14 cellular contexts compared by ENCODE assay signal in genomic region chr17:58002973-58003372, GRCh38. TPM values are rescaled to one million over a fixed set of nuclear protein-coding genes. Genes with fewer than 3 reads are reported as not detected.
A peak's percentile ranks its signal among the peaks of the same experiment; 100 is the strongest.
DNase-seq lines count a peak whose midpoint lies in the region; ATAC-seq and TF ChIP-seq lines count a peak whose summit lies in the region.
"Had no signal": no experiment of that assay in that cellular context is flagged by ENCODE, and none has a peak within 500 bp of the region (broad histone marks: within the 10 kb centered on the region; RNA-seq: fewer than 3 reads in every experiment).

No MANE protein-coding gene starts in this region.

- H3K36me3 Mint-ChIP-seq in CD4-positive, CD25-positive, alpha-beta regulatory T cell = peaks cover 37% of the 10 kb centered on the region
- peaks cover 57% of the 10 kb centered on the region for H3K36me3 Mint-ChIP-seq in activated T-helper 1 cell treated with anti-CD3 and anti-CD28 coated beads, Interleukin-12 subunit alpha, Interleukin-12 subunit beta, Interleukin-2, Interleukin-4 antibody, amounts not matched to agents 30 ng/mL and 10 ng/mL and 1 ng/mL, durations not matched to agents 14 hours and 24 hours and 36 hours (ENCODE audit: low read depth)
- H3K36me3 Mint-ChIP-seq in naive thymus-derived CD8-positive, alpha-beta T cell = peaks cover 21 to 59% (median 23%) of the 10 kb centered on the region in 3 donors

- peaks cover 7% of the 10 kb centered on the region for H3K27me3 Mint-ChIP-seq in CD4-positive, CD25-positive, alpha-beta regulatory T cell
- H3K27me3 Mint-ChIP-seq in activated T-helper 1 cell treated with anti-CD3 and anti-CD28 coated beads, Interleukin-12 subunit alpha, Interleukin-12 subunit beta, Interleukin-2, Interleukin-4 antibody, amounts not matched to agents 30 ng/mL and 10 ng/mL and 1 ng/mL, durations not matched to agents 14 hours and 24 hours and 36 hours (ENCODE audit: insufficient read depth) = no peaks in the 10 kb centered on the region
- peaks cover 0 to 4% (median 0%) of the 10 kb centered on the region in 5 donors for H3K27me3 Mint-ChIP-seq in naive thymus-derived CD8-positive, alpha-beta T cell

- peak overlapping the region in 1 of 3 donors; percentile 8 for H3K27ac Mint-ChIP-seq in CD4-positive, CD25-positive, alpha-beta regulatory T cell
- H3K27ac Mint-ChIP-seq in activated T-helper 1 cell treated with anti-CD3 and anti-CD28 coated beads, Interleukin-12 subunit alpha, Interleukin-12 subunit beta, Interleukin-2, Interleukin-4 antibody, amounts not matched to agents 30 ng/mL and 10 ng/mL and 1 ng/mL, durations not matched to agents 14 hours and 24 hours and 36 hours = peak overlapping the region; percentile 21
- H3K27ac Mint-ChIP-seq in naive thymus-derived CD8-positive, alpha-beta T cell = peak overlapping the region in 6 of 10 donors; percentile 6 to 78 (median 30)

- no peaks in the 10 kb centered on the region for H3K27me3 ChIP-seq in CD4-positive, CD25-positive, alpha-beta regulatory T cell (ENCODE audit: control insufficient read depth, insufficient read depth, low read length)

- intact Hi-C loops in activated T-helper 1 cell treated with anti-CD3 and anti-CD28 coated beads, Interleukin-12 subunit alpha, Interleukin-12 subunit beta, Interleukin-2, Interleukin-4 antibody, amounts not matched to agents 30 ng/mL and 10 ng/mL and 1 ng/mL, durations not matched to agents 14 hours and 24 hours and 36 hours (cut with micrococcal nuclease) = loop anchor here (1.0 to 10.0 kb wide), 2 partner anchors 8 to 1168 kb away; partner anchors contain the start of genes C17orf67 and DGKE

- no peak for TF ChIP-seq CTCF in HEK293 (tag by site-specific recombination; IDR thresholded peaks at IDR 0.05)

- H3K9me3 Mint-ChIP-seq in CD4-positive, CD25-positive, alpha-beta regulatory T cell = no peaks in the 10 kb centered on the region
- no peaks in the 10 kb centered on the region for H3K9me3 Mint-ChIP-seq in activated T-helper 1 cell treated with anti-CD3 and anti-CD28 coated beads, Interleukin-12 subunit alpha, Interleukin-12 subunit beta, Interleukin-2, Interleukin-4 antibody, amounts not matched to agents 30 ng/mL and 10 ng/mL and 1 ng/mL, durations not matched to agents 14 hours and 24 hours and 36 hours
- no peaks in the 10 kb centered on the region for H3K9me3 Mint-ChIP-seq in naive thymus-derived CD8-positive, alpha-beta T cell

- H3K4me1 Mint-ChIP-seq in CD4-positive, CD25-positive, alpha-beta regulatory T cell = peaks cover 29 to 78% (median 53%) of the 10 kb centered on the region in 4 donors
- peaks cover 69% of the 10 kb centered on the region for H3K4me1 Mint-ChIP-seq in activated T-helper 1 cell treated with anti-CD3 and anti-CD28 coated beads, Interleukin-12 subunit alpha, Interleukin-12 subunit beta, Interleukin-2, Interleukin-4 antibody, amounts not matched to agents 30 ng/mL and 10 ng/mL and 1 ng/mL, durations not matched to agents 14 hours and 24 hours and 36 hours (ENCODE audit: low read depth)
- peaks cover 23 to 72% (median 70%) of the 10 kb centered on the region in 4 donors for H3K4me1 Mint-ChIP-seq in naive thymus-derived CD8-positive, alpha-beta T cell

- peaks cover 47% of the 10 kb centered on the region for H3K36me3 ChIP-seq in CD4-positive, CD25-positive, alpha-beta regulatory T cell (ENCODE audit: control insufficient read depth, insufficient read depth, low read length)
- peaks cover 60 to 82% of the 10 kb centered on the region in 2 experiments for H3K36me3 ChIP-seq in HEK293 (ENCODE audit: control insufficient read depth in 2 of 2, insufficient read depth in 1 of 2, low read length in 2 of 2)

- peak overlapping the region in 3 of 4 donors; percentile 54 to 99 (median 78) for H3K4me3 Mint-ChIP-seq in CD4-positive, CD25-positive, alpha-beta regulatory T cell
- peak overlapping the region; percentile 37 for H3K4me3 Mint-ChIP-seq in activated T-helper 1 cell treated with anti-CD3 and anti-CD28 coated beads, Interleukin-12 subunit alpha, Interleukin-12 subunit beta, Interleukin-2, Interleukin-4 antibody, amounts not matched to agents 30 ng/mL and 10 ng/mL and 1 ng/mL, durations not matched to agents 14 hours and 24 hours and 36 hours
- peak overlapping the region in 3 of 10 donors; percentile 0 to 16 (median 9) for H3K4me3 Mint-ChIP-seq in naive thymus-derived CD8-positive, alpha-beta T cell

- peaks cover 44% of the 10 kb centered on the region for H3K4me1 ChIP-seq in CD4-positive, CD25-positive, alpha-beta regulatory T cell (ENCODE audit: control insufficient read depth, insufficient read depth, low read length, poor library complexity, severe bottlenecking)
- H3K4me1 ChIP-seq in HEK293 (ENCODE audit: control insufficient read depth, insufficient read depth, low read length) = peaks cover 22% of the 10 kb centered on the region

- POLR2A ChIA-PET in HEK293 (lab: Yijun Ruan, JAX) = interaction anchor here (1.4 kb wide), 1 partner anchor 80 kb away, joined by 5 read pairs; the partner anchor contains the start of gene DYNLL2
- POLR2A ChIA-PET in naive thymus-derived CD8-positive, alpha-beta T cell (lab: Charles Lee) = interaction anchor here (1.3 kb wide), 1 partner anchor 12 kb away, joined by 3 read pairs; no protein-coding TSS in a partner anchor

- no peak for ATAC-seq in CD4-positive, CD25-positive, alpha-beta regulatory T cell (ENCODE audit: low read depth in 2 of 2)
- ATAC-seq in naive thymus-derived CD8-positive, alpha-beta T cell = no peak
- ATAC-seq: mucosa of descending colon had no signal

- H3K4me3 ChIP-seq in CD4-positive, CD25-positive, alpha-beta regulatory T cell (ENCODE audit: low read depth, low read length) = peak overlapping the region; percentile 28
- no peak overlapping the region for H3K4me3 ChIP-seq in HEK293 (ENCODE audit: low read depth, low read length)
- H3K4me3 ChIP-seq: coronary artery, mucosa of descending colon had no signal

- CTCF ChIA-PET in HEK293 (lab: Yijun Ruan, JAX) = interaction anchor here (0.8 to 15.7 kb wide), 5 partner anchors 9 to 325 kb away, joined by 3 to 434 read pairs (median 5); partner anchors contain the start of gene MRPS23

- no peaks in the 10 kb centered on the region for H3K9me3 ChIP-seq in CD4-positive, CD25-positive, alpha-beta regulatory T cell (ENCODE audit: control insufficient read depth in 2 of 2, low read length in 2 of 2)
- no peaks in the 10 kb centered on the region for H3K9me3 ChIP-seq in HEK293 (ENCODE audit: control insufficient read depth, insufficient read depth, low read depth, low read length)
- H3K9me3 ChIP-seq: mucosa of descending colon had no signal

- no peak overlapping the region for H3K27ac ChIP-seq in CD4-positive, CD25-positive, alpha-beta regulatory T cell (ENCODE audit: insufficient read depth, low read length, poor library complexity, severe bottlenecking)
- H3K27ac ChIP-seq in HEK293 (ENCODE audit: extremely low read depth, low read depth, low read length) = 0 out of 2 replicates have a peak overlapping the region, but pooled peaks have one; percentile 24
- H3K27ac ChIP-seq: coronary artery had no signal

- no peak for DNase-seq in CD4-positive, CD25-positive, alpha-beta regulatory T cell
- no peak for DNase-seq in activated T-helper 1 cell treated with anti-CD3 and anti-CD28 coated beads, Interleukin-12 subunit alpha, Interleukin-12 subunit beta, Interleukin-2, Interleukin-4 antibody, amounts not matched to agents 30 ng/mL and 10 ng/mL and 1 ng/mL, durations not matched to agents 14 hours and 24 hours and 36 hours (ENCODE audit: low spot score)
- no peak for DNase-seq in naive thymus-derived CD8-positive, alpha-beta T cell
- no peak for DNase-seq in ureter (ENCODE audit: low spot score)
- DNase-seq in stimulated activated CD4-positive, alpha-beta T cell treated with anti-CD3 and anti-CD28 coated beads, Interleukin-4, amount 100 ng/mL, for 24 hours = no peak
- no peak for DNase-seq in stimulated activated naive CD4-positive, alpha-beta T cell (lab: John Stamatoyannopoulos, UW)
- DNase-seq: COR-L47; mucosa of descending colon; NCI-H1092 treated with DMSO at 0.1 percent for 48 hours; NCI-H524; SHP77 treated with DMSO at 0.1 percent for 48 hours; stimulated activated CD4-positive, alpha-beta T cell treated with anti-CD3 and anti-CD28 coated beads, Interleukin-4, amount 100 ng/mL, for 4 hours had no signal

TF ChIP-seq in HEK293, 187 proteins besides CTCF, POLR2A, EP300 and RAD21:
- TF ChIP-seq ZBTB48 (tag by site-specific recombination; IDR thresholded peaks at IDR 0.05) (no peak), ZFP41 (tag by site-specific recombination; IDR thresholded peaks at IDR 0.05; ENCODE audit: borderline replicate concordance) (no peak)

RNA-seq across cellular contexts. Expression of gene SRSF1, which starts 4.1 kb away (rescaled TPM):
- 114 TPM for total RNA-seq in CD4-positive, CD25-positive, alpha-beta regulatory T cell
- polyA plus RNA-seq in CD4-positive, CD25-positive, alpha-beta regulatory T cell = 10 to 100 TPM; 46.1 to 51.9 (median 49.7) TPM
- total RNA-seq in activated T-helper 1 cell treated with anti-CD3 and anti-CD28 coated beads, Interleukin-12 subunit alpha, Interleukin-12 subunit beta, Interleukin-2, Interleukin-4 antibody, amounts not matched to agents 30 ng/mL and 10 ng/mL and 1 ng/mL, durations not matched to agents 14 hours and 24 hours and 36 hours = 491 and 498 TPM in 2 replicates
- 100 to 1,000 TPM; 213 to 256 TPM for total RNA-seq in naive thymus-derived CD8-positive, alpha-beta T cell
- polyA plus RNA-seq in naive thymus-derived CD8-positive, alpha-beta T cell = 10 to 100 TPM; 43.5 to 51.6 (median 45.4) TPM
- 205 TPM for total RNA-seq in ureter

RNA-seq across cellular contexts. Expression of gene VEZF1, which starts 14.9 kb away (rescaled TPM):
- total RNA-seq in CD4-positive, CD25-positive, alpha-beta regulatory T cell = 50.9 TPM
- 10 to 100 TPM; 44.6 to 51.3 (median 48.1) TPM for polyA plus RNA-seq in CD4-positive, CD25-positive, alpha-beta regulatory T cell
- total RNA-seq in activated T-helper 1 cell treated with anti-CD3 and anti-CD28 coated beads, Interleukin-12 subunit alpha, Interleukin-12 subunit beta, Interleukin-2, Interleukin-4 antibody, amounts not matched to agents 30 ng/mL and 10 ng/mL and 1 ng/mL, durations not matched to agents 14 hours and 24 hours and 36 hours = 37.7 and 41.2 TPM in 2 replicates
- total RNA-seq in naive thymus-derived CD8-positive, alpha-beta T cell = 10 to 100 TPM; 91.6 to 92.8 TPM
- polyA plus RNA-seq in naive thymus-derived CD8-positive, alpha-beta T cell = 10 to 100 TPM; 41.1 to 48.9 (median 42.1) TPM
- total RNA-seq in ureter = 75.6 TPM

RNA-seq across cellular contexts. Expression of gene CUEDC1, which starts 47.8 kb away (rescaled TPM):
- not detected for total RNA-seq in CD4-positive, CD25-positive, alpha-beta regulatory T cell
- polyA plus RNA-seq in CD4-positive, CD25-positive, alpha-beta regulatory T cell = not detected
- 0.37 TPM in 1 of 2 replicates, not detected in the other for total RNA-seq in activated T-helper 1 cell treated with anti-CD3 and anti-CD28 coated beads, Interleukin-12 subunit alpha, Interleukin-12 subunit beta, Interleukin-2, Interleukin-4 antibody, amounts not matched to agents 30 ng/mL and 10 ng/mL and 1 ng/mL, durations not matched to agents 14 hours and 24 hours and 36 hours
- under 1 TPM in 1 of 2 experiments, not detected in 1; 0.55 TPM for total RNA-seq in naive thymus-derived CD8-positive, alpha-beta T cell
- not detected for polyA plus RNA-seq in naive thymus-derived CD8-positive, alpha-beta T cell
- 36.9 TPM for total RNA-seq in ureter

Comparison
In these comparisons a context has a peak if more than half of its experiments do, and no peak if none do; other contexts are left out.
1. RNA of gene CUEDC1, which starts 47.8 kb away (total RNA-seq): 36.9 TPM in ureter (single experiment); 0.55 TPM in naive thymus-derived CD8-positive, alpha-beta T cell, 0.37 TPM in activated T-helper 1 cell treated with anti-CD3 and anti-CD28 coated beads, Interleukin-12 subunit alpha, Interleukin-12 subunit beta, Interleukin-2, Interleukin-4 antibody, amounts not matched to agents 30 ng/mL and 10 ng/mL and 1 ng/mL, durations not matched to agents 14 hours and 24 hours and 36 hours and not detected in CD4-positive, CD25-positive, alpha-beta regulatory T cell (single experiment); every median in the first group is over 10 times any median in the second.